In the genomic region with DNA sequence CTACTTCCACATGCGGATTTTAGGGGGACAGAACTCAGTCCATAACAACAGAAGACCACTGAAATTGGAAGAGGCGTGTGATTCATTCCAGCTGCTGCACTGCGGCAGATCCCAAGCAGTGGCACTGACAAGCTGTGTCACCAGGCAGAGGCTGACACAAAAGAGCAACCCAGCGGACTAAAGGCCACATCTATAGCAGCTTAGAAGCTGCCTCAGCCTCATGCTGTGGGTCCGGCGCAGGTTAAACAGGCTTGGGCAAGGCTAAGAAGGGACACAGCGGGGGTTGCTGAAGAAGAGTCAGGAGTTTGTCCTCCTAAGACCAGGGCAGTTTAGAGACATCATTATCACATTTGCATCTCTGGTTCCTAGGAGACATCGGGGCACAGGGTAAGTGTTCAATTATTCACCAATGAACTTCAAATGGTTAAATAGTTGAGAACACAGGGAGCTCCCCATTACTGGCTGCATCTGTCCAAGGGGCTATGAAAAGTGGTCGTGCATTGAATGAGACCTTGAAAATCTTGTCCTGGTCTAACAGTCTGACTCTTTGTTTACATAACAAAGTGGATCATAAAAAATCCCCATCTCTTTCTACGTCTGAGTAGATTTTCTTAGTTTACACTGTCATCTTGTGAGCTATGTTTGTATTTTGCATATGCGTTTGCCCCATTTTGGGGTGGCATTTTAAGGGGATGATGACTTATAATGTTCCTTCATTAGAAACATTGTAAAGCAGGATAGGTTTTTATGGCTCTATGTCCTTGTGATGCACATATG, we compare ENCODE assay signal across 10 cellular contexts.
DNase-seq lines count a peak whose midpoint lies in the region; ATAC-seq and TF ChIP-seq lines count a peak whose summit lies in the region.
"Had no signal": no experiment of that assay in that cellular context is flagged by ENCODE, and none has a peak within 500 bp of the region (broad histone marks: within the 10 kb centered on the region; RNA-seq: fewer than 3 reads in every experiment).

No MANE protein-coding gene starts in this region.

- DNase-seq in ELF-1 (ENCODE audit: low read depth, low spot score) (peak; percentile 18), HFFc6 (peak; percentile 22), T-helper 17 cell (no peak), naive B cell (no peak), NCI-H2107 (lab: John Stamatoyannopoulos, UW) (no peak), NCI-H446 treated with DMSO at 0.1 percent for 48 hours (lab: John Stamatoyannopoulos, UW) (no peak), NCI-H774 (lab: John Stamatoyannopoulos, UW) (no peak)
- DNase-seq: DND-41, NCI-H146 had no signal

- ATAC-seq in T-helper 17 cell (peak; percentile 62), naive B cell (ENCODE audit: low read depth in 2 of 2) (peak in 1 of 2 donors; percentile 53), GM18867 (IDR thresholded peaks at IDR 0.05; ENCODE audit: unreplicated experiment) (no peak)

- H3K4me1 Mint-ChIP-seq in HFFc6 (ENCODE audit: low read depth): peaks cover 49% of the 10 kb centered on the region
- H3K4me1 Mint-ChIP-seq in T-helper 17 cell: peaks cover 29% of the 10 kb centered on the region
- H3K4me1 Mint-ChIP-seq in naive B cell: peaks cover 11 to 36% (median 31%) of the 10 kb centered on the region in 3 donors

- H3K27me3 Mint-ChIP-seq in HFFc6 (ENCODE audit: insufficient read depth) (no peaks in the 10 kb centered on the region; the same call in 1 of the 2 replicates), T-helper 17 cell (no peaks in the 10 kb centered on the region), naive B cell (peaks cover 0 to 5% (median 0%) of the 10 kb centered on the region in 3 donors)

- no peaks in the 10 kb centered on the region for H3K9me3 ChIP-seq in T-helper 17 cell (ENCODE audit: control insufficient read depth, low read length, poor library complexity, severe bottlenecking)

- H3K9me3 Mint-ChIP-seq in HFFc6 (no peaks in the 10 kb centered on the region), naive B cell (peaks cover 0 to 1% (median 0%) of the 10 kb centered on the region in 7 donors)

- H3K4me3 Mint-ChIP-seq in HFFc6: peak overlapping the region; percentile 66; the same call in 1 of the 2 replicates
- H3K4me3 Mint-ChIP-seq in T-helper 17 cell: peak overlapping the region; percentile 65
- peak overlapping the region in 4 of 8 donors; percentile 26 to 81 (median 63) for H3K4me3 Mint-ChIP-seq in naive B cell

- TF ChIP-seq CTCF in HFFc6 (IDR thresholded peaks at IDR 0.05): no peak; the same call in 1 of the 2 replicates

- peak overlapping the region; percentile 86 for H3K27ac Mint-ChIP-seq in HFFc6
- H3K27ac Mint-ChIP-seq in T-helper 17 cell: peak overlapping the region; percentile 92
- H3K27ac Mint-ChIP-seq in naive B cell: peak overlapping the region in 4 of 6 donors; percentile 6 to 62 (median 27)

- peaks cover 6% of the 10 kb centered on the region for H3K36me3 Mint-ChIP-seq in HFFc6 (ENCODE audit: low read depth)
- H3K36me3 Mint-ChIP-seq in T-helper 17 cell (ENCODE audit: low read depth): peaks cover 2% of the 10 kb centered on the region
- H3K36me3 Mint-ChIP-seq in naive B cell: no peaks in the 10 kb centered on the region

Comparison
In these comparisons a context has a peak if more than half of its experiments do, and no peak if none do; other contexts are left out.
1. DNase-seq: peak in ELF-1 (single experiment) and HFFc6 (single experiment); none in T-helper 17 cell (0 of 3), naive B cell (single experiment), NCI-H2107 (single experiment), NCI-H446 treated with DMSO at 0.1 percent for 48 hours (single experiment) and NCI-H774 (single experiment).
2. H3K27ac Mint-ChIP-seq: peak in every context shown above with its lines; median percentile 92 in T-helper 17 cell; 86 in HFFc6; 27 in naive B cell.